In genomic region chr22:30219668-30220278, GRCh38 we compare ENCODE assay signal across 1 cellular context.
TF ChIP-seq lines count a peak whose summit lies in the region.

No MANE protein-coding gene starts in this region.

TF ChIP-seq in HCT116, 20 proteins besides CTCF, POLR2A, EP300 and RAD21 (continued from another document):
- TF ChIP-seq, protein P1, sequence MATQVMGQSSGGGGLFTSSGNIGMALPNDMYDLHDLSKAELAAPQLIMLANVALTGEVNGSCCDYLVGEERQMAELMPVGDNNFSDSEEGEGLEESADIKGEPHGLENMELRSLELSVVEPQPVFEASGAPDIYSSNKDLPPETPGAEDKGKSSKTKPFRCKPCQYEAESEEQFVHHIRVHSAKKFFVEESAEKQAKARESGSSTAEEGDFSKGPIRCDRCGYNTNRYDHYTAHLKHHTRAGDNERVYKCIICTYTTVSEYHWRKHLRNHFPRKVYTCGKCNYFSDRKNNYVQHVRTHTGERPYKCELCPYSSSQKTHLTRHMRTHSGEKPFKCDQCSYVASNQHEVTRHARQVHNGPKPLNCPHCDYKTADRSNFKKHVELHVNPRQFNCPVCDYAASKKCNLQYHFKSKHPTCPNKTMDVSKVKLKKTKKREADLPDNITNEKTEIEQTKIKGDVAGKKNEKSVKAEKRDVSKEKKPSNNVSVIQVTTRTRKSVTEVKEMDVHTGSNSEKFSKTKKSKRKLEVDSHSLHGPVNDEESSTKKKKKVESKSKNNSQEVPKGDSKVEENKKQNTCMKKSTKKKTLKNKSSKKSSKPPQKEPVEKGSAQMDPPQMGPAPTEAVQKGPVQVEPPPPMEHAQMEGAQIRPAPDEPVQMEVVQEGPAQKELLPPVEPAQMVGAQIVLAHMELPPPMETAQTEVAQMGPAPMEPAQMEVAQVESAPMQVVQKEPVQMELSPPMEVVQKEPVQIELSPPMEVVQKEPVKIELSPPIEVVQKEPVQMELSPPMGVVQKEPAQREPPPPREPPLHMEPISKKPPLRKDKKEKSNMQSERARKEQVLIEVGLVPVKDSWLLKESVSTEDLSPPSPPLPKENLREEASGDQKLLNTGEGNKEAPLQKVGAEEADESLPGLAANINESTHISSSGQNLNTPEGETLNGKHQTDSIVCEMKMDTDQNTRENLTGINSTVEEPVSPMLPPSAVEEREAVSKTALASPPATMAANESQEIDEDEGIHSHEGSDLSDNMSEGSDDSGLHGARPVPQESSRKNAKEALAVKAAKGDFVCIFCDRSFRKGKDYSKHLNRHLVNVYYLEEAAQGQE (IDR thresholded peaks at IDR 0.05; ENCODE audit: low read depth), result no peak
- no peak for TF ChIP-seq ELF1 (IDR thresholded peaks at IDR 0.05; ENCODE audit: borderline replicate concordance, low read depth)
- no peak for TF ChIP-seq CEBPB (IDR thresholded peaks at IDR 0.05; ENCODE audit: low read depth)
- TF ChIP-seq POLR2AphosphoS5 (IDR thresholded peaks at IDR 0.05; ENCODE audit: low read depth, low read length), result no peak
- TF ChIP-seq EZH2phosphoT487 (IDR thresholded peaks at IDR 0.05; ENCODE audit: borderline replicate concordance), result no peak
- no peak for TF ChIP-seq EZH2 (IDR thresholded peaks at IDR 0.05)
- TF ChIP-seq JUND (IDR thresholded peaks at IDR 0.05), result no peak
- no peak for TF ChIP-seq YY1 (IDR thresholded peaks at IDR 0.05; ENCODE audit: extremely low read depth, insufficient replicate concordance, low read depth, low read length)
- TF ChIP-seq, protein P2, sequence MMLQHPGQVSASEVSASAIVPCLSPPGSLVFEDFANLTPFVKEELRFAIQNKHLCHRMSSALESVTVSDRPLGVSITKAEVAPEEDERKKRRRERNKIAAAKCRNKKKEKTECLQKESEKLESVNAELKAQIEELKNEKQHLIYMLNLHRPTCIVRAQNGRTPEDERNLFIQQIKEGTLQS (IDR thresholded peaks at IDR 0.05), result no peak
- TF ChIP-seq FOSL1 (IDR thresholded peaks at IDR 0.05; ENCODE audit: low read depth), result no peak
- no peak for TF ChIP-seq CBX3 (IDR thresholded peaks at IDR 0.05; ENCODE audit: low read depth)
- TF ChIP-seq SRF (IDR thresholded peaks at IDR 0.05; ENCODE audit: low read depth), result no peak
- no peak for TF ChIP-seq TCF7L2 (IDR thresholded peaks at IDR 0.05; ENCODE audit: borderline replicate concordance, extremely low read depth, insufficient read depth, insufficient read length)
- TF ChIP-seq ZFX (IDR thresholded peaks at IDR 0.05), result no peak
- no peak for TF ChIP-seq ZNF274 (IDR thresholded peaks at IDR 0.05; ENCODE audit: low read depth, low read length)
- TF ChIP-seq SIN3A (IDR thresholded peaks at IDR 0.05; ENCODE audit: low read depth), result no peak
- TF ChIP-seq, protein P3, sequence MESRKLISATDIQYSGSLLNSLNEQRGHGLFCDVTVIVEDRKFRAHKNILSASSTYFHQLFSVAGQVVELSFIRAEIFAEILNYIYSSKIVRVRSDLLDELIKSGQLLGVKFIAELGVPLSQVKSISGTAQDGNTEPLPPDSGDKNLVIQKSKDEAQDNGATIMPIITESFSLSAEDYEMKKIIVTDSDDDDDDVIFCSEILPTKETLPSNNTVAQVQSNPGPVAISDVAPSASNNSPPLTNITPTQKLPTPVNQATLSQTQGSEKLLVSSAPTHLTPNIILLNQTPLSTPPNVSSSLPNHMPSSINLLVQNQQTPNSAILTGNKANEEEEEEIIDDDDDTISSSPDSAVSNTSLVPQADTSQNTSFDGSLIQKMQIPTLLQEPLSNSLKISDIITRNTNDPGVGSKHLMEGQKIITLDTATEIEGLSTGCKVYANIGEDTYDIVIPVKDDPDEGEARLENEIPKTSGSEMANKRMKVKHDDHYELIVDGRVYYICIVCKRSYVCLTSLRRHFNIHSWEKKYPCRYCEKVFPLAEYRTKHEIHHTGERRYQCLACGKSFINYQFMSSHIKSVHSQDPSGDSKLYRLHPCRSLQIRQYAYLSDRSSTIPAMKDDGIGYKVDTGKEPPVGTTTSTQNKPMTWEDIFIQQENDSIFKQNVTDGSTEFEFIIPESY (IDR thresholded peaks at IDR 0.05; ENCODE audit: extremely low read depth, insufficient replicate concordance, low read length), result no peak
